ENCODE assay signal across 8 cellular contexts in the genomic region with DNA sequence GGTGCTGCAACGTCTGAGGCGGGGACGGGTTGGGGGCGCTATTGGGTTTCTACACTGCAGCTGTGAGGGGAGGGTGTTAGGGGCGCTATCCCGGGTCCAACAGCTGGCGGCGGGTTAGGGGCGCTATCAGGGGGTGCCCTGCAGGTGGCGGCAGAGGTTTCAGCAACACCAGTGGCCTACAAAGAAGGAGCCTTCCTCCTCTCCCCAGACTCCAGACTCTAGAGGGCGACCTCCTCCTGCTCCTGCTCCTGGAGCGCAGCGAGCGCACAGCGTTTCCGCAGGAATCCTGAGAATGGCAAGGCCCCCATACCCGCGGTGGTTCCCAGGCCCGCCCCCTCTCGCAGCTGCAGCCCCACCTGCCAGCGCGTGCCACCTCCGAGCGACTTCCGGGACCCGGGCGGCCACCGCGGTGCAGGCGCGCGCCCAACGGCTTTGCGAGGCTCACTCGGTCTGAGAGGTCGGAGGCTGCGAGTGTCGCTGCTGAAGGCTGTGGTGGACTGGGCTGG. TPM values are rescaled to one million over a fixed set of nuclear protein-coding genes. Genes with fewer than 3 reads are reported as not detected.
DNase-seq lines count a peak whose midpoint lies in the region; ATAC-seq and TF ChIP-seq lines count a peak whose summit lies in the region.
"Not testable (repeated sequence)": the region's sequence is repeated elsewhere in the genome, so short reads cannot be mapped to it uniquely, and the experiment has no call there.

No MANE protein-coding gene starts in this region.

- H3K36me3 ChIP-seq in PC-9 (ENCODE audit: low read depth); esophagus squamous epithelium: not testable (repeated sequence)

- H3K4me2 ChIP-seq in PC-9, result peak overlapping the region; percentile 83

- 0 to 14% methylated on average over 2 to 6 of the region's 38 CpGs for WGBS in esophagus squamous epithelium, 2 donors

- TF ChIP-seq POLR2A in esophagus squamous epithelium (IDR thresholded peaks at IDR 0.05), result not testable (repeated sequence)

- POLR2A ChIA-PET in PC-9 (lab: Charles Lee; ENCODE audit: unreplicated experiment), result not testable (repeated sequence)

- not testable (repeated sequence) for H3K9me2 ChIP-seq in PC-9 (ENCODE audit: insufficient read depth)

- not testable (repeated sequence) for BruUV-seq in PC-9 (replicated peaks; lab: Mats Ljungman, UMichigan)

- not testable (repeated sequence) for H3K27ac ChIP-seq in HL-60 (replicated peaks); PC-9
- H3K27ac ChIP-seq in esophagus squamous epithelium, result peak overlapping the region in 3 of 4 donors; percentile 25 to 75 (median 62)

- not testable (repeated sequence) for H3K4me1 Mint-ChIP-seq in activated T-cell treated with anti-CD3 and anti-CD28 coated beads, Interleukin-2, amount 50 U/mL, for 4 hours (ENCODE audit: low read depth)

- DNase-seq in DMS 273 (lab: John Stamatoyannopoulos, UW; ENCODE audit: unreplicated experiment) (peak; percentile 80), HL-60 (ENCODE audit: low read depth in 1 of 2, low spot score in 1 of 2) (peak; percentile 32 to 49), PC-9 (peak; percentile 85 to 97), myocyte (ENCODE audit: low read depth) (peak; percentile 92)
- DNase-seq in activated T-cell treated with anti-CD3 and anti-CD28 coated beads, Interleukin-2, amount 50 U/mL, for 4 hours, result peak; percentile 67
- not testable (repeated sequence) for DNase-seq in esophagus squamous epithelium (lab: John Stamatoyannopoulos, UW)
- peak; percentile 59 for DNase-seq in stimulated activated CD8-positive, alpha-beta memory T cell treated with anti-CD3 and anti-CD28 coated beads, Interleukin-7, amount 100 ng/mL, for 24 hours (ENCODE audit: low read depth)

- H3K4me3 Mint-ChIP-seq in activated T-cell treated with anti-CD3 and anti-CD28 coated beads, Interleukin-2, amount 50 U/mL, for 4 hours, result peak overlapping the region; percentile 88

- CTCF ChIA-PET in PC-9 (lab: Charles Lee), result not testable (repeated sequence)

- not testable (repeated sequence) for H3F3A ChIP-seq in PC-9 (ENCODE audit: insufficient read depth, low read depth)

- peak overlapping the region; percentile 71 for H2AFZ ChIP-seq in PC-9

- H3K27me3 ChIP-seq in HL-60 (ENCODE audit: insufficient read depth, poor library complexity, severe bottlenecking); PC-9 (ENCODE audit: insufficient read depth, low read depth); esophagus squamous epithelium: not testable (repeated sequence)

- H3K9me3 ChIP-seq in PC-9 (ENCODE audit: insufficient read depth, low read depth); esophagus squamous epithelium: not testable (repeated sequence)

- peak; percentile 57 for TF ChIP-seq CTCF in HL-60 (IDR thresholded peaks at IDR 0.05; ENCODE audit: insufficient read depth, low read length)
- peak; percentile 75 for TF ChIP-seq CTCF in PC-9 (conservative IDR thresholded peaks at IDR 0.05)
- TF ChIP-seq CTCF in esophagus squamous epithelium (IDR thresholded peaks at IDR 0.05), result peak; percentile 24 to 69 (median 54)

- not testable (repeated sequence) for H4K20me1 ChIP-seq in PC-9 (ENCODE audit: insufficient read depth)

- not testable (repeated sequence) for H3K27me3 Mint-ChIP-seq in activated T-cell treated with anti-CD3 and anti-CD28 coated beads, Interleukin-2, amount 50 U/mL, for 4 hours (ENCODE audit: low read depth)

- intact Hi-C loops in PC-9 (cut with micrococcal nuclease; ENCODE audit: unreplicated experiment); esophagus squamous epithelium (cut with DNase I): not testable (repeated sequence)

- H3K9me3 Mint-ChIP-seq in activated T-cell treated with anti-CD3 and anti-CD28 coated beads, Interleukin-2, amount 50 U/mL, for 4 hours, result not testable (repeated sequence)

- not testable (repeated sequence) for H3K4me1 ChIP-seq in PC-9 (replicated peaks; ENCODE audit: insufficient read depth)
- H3K4me1 ChIP-seq in esophagus squamous epithelium, result peaks cover 0 to 26% (median 0%) of the 10 kb centered on the region in 3 donors

- peak overlapping the region; percentile 50 for H3K4me3 ChIP-seq in HL-60 (replicated peaks; ENCODE audit: insufficient read depth, low read length)
- peak overlapping the region; percentile 68 for H3K4me3 ChIP-seq in PC-9
- peak overlapping the region; percentile 32 to 64 (median 58) for H3K4me3 ChIP-seq in esophagus squamous epithelium

- H3K79me2 ChIP-seq in PC-9 (ENCODE audit: low read depth), result not testable (repeated sequence)

- not testable (repeated sequence) for H3K36me3 Mint-ChIP-seq in activated T-cell treated with anti-CD3 and anti-CD28 coated beads, Interleukin-2, amount 50 U/mL, for 4 hours (ENCODE audit: insufficient read depth)

- peak; percentile 96 for ATAC-seq in GM21381 (IDR thresholded peaks at IDR 0.05; ENCODE audit: unreplicated experiment)
- peak; percentile 85 to 87 for ATAC-seq in activated T-cell treated with anti-CD3 and anti-CD28 coated beads, Interleukin-2, amount 50 U/mL, for 4 hours

RNA-seq across cellular contexts. Expression of a gene that starts 46.5 kb away (rescaled TPM):
- total RNA-seq in PC-9 (2021), result 23.8 and 25.8 TPM in 2 replicates
- 1 to 10 TPM; 5.1 to 9.5 (median 6.6) TPM for total RNA-seq in activated T-cell treated with anti-CD3 and anti-CD28 coated beads, Interleukin-2, amount 50 U/mL, for 4 hours
- total RNA-seq in esophagus squamous epithelium, result 10 to 100 TPM in 1 of 4 donors, 1 to 10 TPM in 3; 3.6 to 15.4 (median 5.4) TPM
- total RNA-seq in myocyte, result 2.5 and 3.4 TPM in 2 replicates
- 1.7 TPM for polyA plus RNA-seq in myocyte (2012)
